ENCODE assay signal across 11 cellular contexts in the genomic region with DNA sequence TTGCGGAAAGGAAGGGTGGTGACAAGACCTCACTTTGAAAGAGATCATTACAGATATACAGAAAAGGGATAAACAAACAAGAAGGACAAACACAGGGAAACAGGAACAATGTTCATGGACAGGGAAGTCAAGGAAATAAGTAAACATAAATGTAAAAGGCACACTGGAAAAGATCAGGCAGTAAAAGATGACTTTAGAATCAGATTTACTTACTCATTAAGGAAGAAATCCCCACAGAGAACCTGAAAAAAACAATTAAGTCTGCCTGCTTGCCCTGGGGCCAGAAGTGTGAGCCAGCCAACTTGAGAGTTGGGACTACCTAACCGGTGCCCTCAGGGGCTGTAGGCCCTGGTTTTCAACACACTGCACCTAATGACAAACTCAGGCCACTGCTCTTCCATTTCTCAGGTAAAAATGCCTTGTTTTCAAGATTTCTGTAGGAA. TPM values are rescaled to one million over a fixed set of nuclear protein-coding genes. Genes with fewer than 3 reads are reported as not detected.
DNase-seq lines count a peak whose midpoint lies in the region; ATAC-seq and TF ChIP-seq lines count a peak whose summit lies in the region.
"Had no signal": no experiment of that assay in that cellular context is flagged by ENCODE, and none has a peak within 500 bp of the region (broad histone marks: within the 10 kb centered on the region; RNA-seq: fewer than 3 reads in every experiment).

No MANE protein-coding gene starts in this region.

- no peak overlapping the region for H3K27ac ChIP-seq in PC-3 (ENCODE audit: low read length)
- H3K27ac ChIP-seq in endodermal cell (ENCODE audit: low read depth, low read length) = no peak overlapping the region
- H3K27ac ChIP-seq in sigmoid colon = no peak overlapping the region

- CTCF ChIA-PET in PC-3 (lab: Charles Lee) = no interaction called here

- H2AFZ ChIP-seq in PC-3 (ENCODE audit: low read length) = no peak overlapping the region

- no peaks in the 10 kb centered on the region for H3K9me3 Mint-ChIP-seq in T-helper 1 cell treated with Interleukin-12 subunit alpha and Interleukin-12 subunit beta and Interleukin-4 antibody, amounts not matched to agents 30 μg/mL and 1 μg/mL, for 36 hours
- no peaks in the 10 kb centered on the region for H3K9me3 Mint-ChIP-seq in endodermal cell

- no peaks in the 10 kb centered on the region for H4K20me1 ChIP-seq in PC-3 (ENCODE audit: low read length)

- no peaks in the 10 kb centered on the region for H3K9me2 ChIP-seq in PC-3 (replicated peaks; ENCODE audit: low read length)

- peak overlapping the region; percentile 87 for H3K4me2 ChIP-seq in PC-3 (ENCODE audit: low read length)

- peaks cover 24% of the 10 kb centered on the region for H3K36me3 Mint-ChIP-seq in T-helper 1 cell treated with Interleukin-12 subunit alpha and Interleukin-12 subunit beta and Interleukin-4 antibody, amounts not matched to agents 30 μg/mL and 1 μg/mL, for 36 hours (ENCODE audit: low read depth)
- no peaks in the 10 kb centered on the region for H3K36me3 Mint-ChIP-seq in endodermal cell (ENCODE audit: low read depth)

- H3K27me3 Mint-ChIP-seq in T-helper 1 cell treated with Interleukin-12 subunit alpha and Interleukin-12 subunit beta and Interleukin-4 antibody, amounts not matched to agents 30 μg/mL and 1 μg/mL, for 36 hours (ENCODE audit: low read depth) = peaks cover 6% of the 10 kb centered on the region
- H3K27me3 Mint-ChIP-seq in endodermal cell (ENCODE audit: insufficient read depth) = peaks cover 2% of the 10 kb centered on the region

- 66 to 77% methylated on average over 2 of the region's 2 CpGs for WGBS in endodermal cell (ENCODE audit: insufficient coverage in 1 of 2, insufficient read length in 1 of 2), 2 experiments
- WGBS in sigmoid colon, 2 donors = 94 to 95% methylated on average over 2 of the region's 2 CpGs

- H3K4me1 ChIP-seq in PC-3 (ENCODE audit: insufficient read depth, low read length) (peaks cover 42% of the 10 kb centered on the region), endodermal cell (ENCODE audit: control insufficient read depth, insufficient read depth, low read length) (peaks cover 5% of the 10 kb centered on the region), sigmoid colon (peaks cover 0 to 44% (median 40%) of the 10 kb centered on the region in 4 donors)

- no TSS peak for BruUV-seq in PC-3 (replicated peaks; lab: Mats Ljungman, UMichigan)

- H3K4me3 ChIP-seq in PC-3 (ENCODE audit: low read length) (peak overlapping the region; percentile 88), endodermal cell (ENCODE audit: low read length) (peak overlapping the region; percentile 93), sigmoid colon (no peak overlapping the region)
- H3K4me3 ChIP-seq: lung had no signal

- H3K9ac ChIP-seq in PC-3 (ENCODE audit: low read length) (no peak overlapping the region), endodermal cell (ENCODE audit: extremely low read depth, low read length, poor library complexity, severe bottlenecking) (no peak overlapping the region)

- peaks cover 66% of the 10 kb centered on the region for H3K79me2 ChIP-seq in PC-3 (ENCODE audit: low read length)

- H3K9me3 ChIP-seq in PC-3 (ENCODE audit: low read length) = no peaks in the 10 kb centered on the region
- no peaks in the 10 kb centered on the region for H3K9me3 ChIP-seq in endodermal cell (ENCODE audit: control insufficient read depth, low read length)
- no peaks in the 10 kb centered on the region for H3K9me3 ChIP-seq in sigmoid colon

- POLR2A ChIA-PET in PC-3 (lab: Charles Lee; ENCODE audit: unreplicated experiment) = no interaction called here

- TF ChIP-seq CTCF in PC-3 (conservative IDR thresholded peaks at IDR 0.05; ENCODE audit: low read depth, low read length) = no peak
- no peak for TF ChIP-seq CTCF in endodermal cell (conservative IDR thresholded peaks at IDR 0.05)
- no peak for TF ChIP-seq CTCF in sigmoid colon (IDR thresholded peaks at IDR 0.05)

- intact Hi-C loops in PC-3 (cut with micrococcal nuclease) = loop anchor here (5.0 to 10.0 kb wide), 4 partner anchors 59 to 304 kb away; a partner anchor contains a TSS
- intact Hi-C loops in sigmoid colon (cut with DNase I) = loop anchor here (5.0 kb wide), 1 partner anchor 206 kb away; a partner anchor contains a TSS

- TF ChIP-seq POLR2A in sigmoid colon (IDR thresholded peaks at IDR 0.05) = no peak

- no peak for TF ChIP-seq EP300 in sigmoid colon (IDR thresholded peaks at IDR 0.05)

- no peaks in the 10 kb centered on the region for H3F3A ChIP-seq in PC-3 (ENCODE audit: low read length, unreplicated experiment)

- H3K4me1 Mint-ChIP-seq in T-helper 1 cell treated with Interleukin-12 subunit alpha and Interleukin-12 subunit beta and Interleukin-4 antibody, amounts not matched to agents 30 μg/mL and 1 μg/mL, for 36 hours (ENCODE audit: low read depth) = peaks cover 52% of the 10 kb centered on the region
- peaks cover 17% of the 10 kb centered on the region for H3K4me1 Mint-ChIP-seq in endodermal cell

- no peaks in the 10 kb centered on the region for H3K36me3 ChIP-seq in PC-3 (ENCODE audit: low read depth, low read length)
- peaks cover 5% of the 10 kb centered on the region for H3K36me3 ChIP-seq in endodermal cell (ENCODE audit: control insufficient read depth, insufficient read depth, low read length)
- no peaks in the 10 kb centered on the region for H3K36me3 ChIP-seq in sigmoid colon

- DNase-seq in T-helper 1 cell (no peak), PC-3 (no peak), endodermal cell (peak; percentile 41), sigmoid colon (peak; percentile 22), HUDEP-2 (lab: John Stamatoyannopoulos, UW; ENCODE audit: unreplicated experiment in 76 of 76) (no peak)
- no peak for DNase-seq in stimulated activated CD4-positive, alpha-beta T cell treated with anti-CD3 and anti-CD28 coated beads, Interleukin-2, amount 100 ng/mL, for 24 hours
- no peak for DNase-seq in stimulated activated naive CD4-positive, alpha-beta T cell treated with Interleukin-2 at 50 U/mL for 16 hours (lab: John Stamatoyannopoulos, UW)
- DNase-seq: effector CD4-positive, alpha-beta T cell; NCI-H524 had no signal

- H3K27me3 ChIP-seq in PC-3 (ENCODE audit: low read length) (no peaks in the 10 kb centered on the region), endodermal cell (ENCODE audit: control insufficient read depth, insufficient read depth, low read length, poor library complexity, severe bottlenecking) (no peaks in the 10 kb centered on the region), sigmoid colon (no peaks in the 10 kb centered on the region)

- no peak for ATAC-seq in PC-3

- H3K27ac Mint-ChIP-seq in T-helper 1 cell treated with Interleukin-12 subunit alpha and Interleukin-12 subunit beta and Interleukin-4 antibody, amounts not matched to agents 30 μg/mL and 1 μg/mL, for 36 hours = peak overlapping the region; percentile 94
- H3K27ac Mint-ChIP-seq in endodermal cell = no peak overlapping the region

- H3K4me3 Mint-ChIP-seq in T-helper 1 cell treated with Interleukin-12 subunit alpha and Interleukin-12 subunit beta and Interleukin-4 antibody, amounts not matched to agents 30 μg/mL and 1 μg/mL, for 36 hours = peak overlapping the region; percentile 95
- H3K4me3 Mint-ChIP-seq in endodermal cell = peak overlapping the region; percentile 85

RNA-seq across cellular contexts. Expression of a gene that starts 1.7 kb away (rescaled TPM):
- 134 and 137 TPM in 2 replicates for total RNA-seq in PC-3 (2014; rRNA removed)
- total RNA-seq in endodermal cell = 10 to 100 TPM; 60.2 to 65.6 TPM
- polyA plus RNA-seq in endodermal cell (2013, experiment 1 of 2) = 76.8 TPM
- 70.0 TPM for polyA plus RNA-seq in endodermal cell (2013, experiment 2 of 2)
- 10 to 100 TPM; 22.7 to 35.3 (median 28.9) TPM for total RNA-seq in sigmoid colon
- polyA plus RNA-seq in sigmoid colon = 10 to 100 TPM in 2 of 3 donors, 1 to 10 TPM in 1; 9.6 to 55.8 (median 25.2) TPM

RNA-seq across cellular contexts. Expression of a gene that starts 41.8 kb away (rescaled TPM):
- total RNA-seq in PC-3 (2014; rRNA removed) (not detected in 2 replicates), endodermal cell (not detected), sigmoid colon (1 to 10 TPM in 1 of 4 donors, under 1 TPM in 2, not detected in 1; 0.66 to 3.5 (median 0.71) TPM)
- polyA plus RNA-seq in endodermal cell (2013, experiment 1 of 2) = not detected
- not detected for polyA plus RNA-seq in endodermal cell (2013, experiment 2 of 2)
- 10 to 100 TPM in 1 of 3 donors, 1 to 10 TPM in 2; 3.9 to 10.4 (median 4.2) TPM for polyA plus RNA-seq in sigmoid colon

Comparison
In these comparisons a context has a peak if more than half of its experiments do, and no peak if none do; other contexts are left out.
1. DNase-seq: peak in endodermal cell (single experiment) and sigmoid colon (single experiment); none in T-helper 1 cell (0 of 5), PC-3 (single experiment), stimulated activated CD4-positive, alpha-beta T cell treated with anti-CD3 and anti-CD28 coated beads, Interleukin-2, amount 100 ng/mL, for 24 hours (0 of 2), stimulated activated naive CD4-positive, alpha-beta T cell treated with Interleukin-2 at 50 U/mL for 16 hours (single experiment) and HUDEP-2 (0 of 76).
2. H3K4me3 ChIP-seq: peak in PC-3 (single experiment) and endodermal cell (single experiment); none in sigmoid colon (0 of 4).